ENCODE assay signal across 9 cellular contexts in genomic region chr7:34307540-34307939, GRCh38.
"Had no signal": no experiment of that assay in that cellular context is flagged by ENCODE, and none has a peak within 500 bp of the region (broad histone marks: within the 10 kb centered on the region; RNA-seq: fewer than 3 reads in every experiment).

No MANE protein-coding gene starts in this region.

- H3K4me3 Mint-ChIP-seq: HFFc6, IgD-negative memory B cell had no signal

- H3K4me1 ChIP-seq: HAP-1 had no signal

- H3K27ac ChIP-seq: GM23248, HL-60 had no signal

- H3K4me3 ChIP-seq: GM23248, HAP-1 had no signal

- H3K36me3 Mint-ChIP-seq: IgD-negative memory B cell had no signal

- H3K36me3 ChIP-seq: HAP-1 had no signal

- H3K27ac Mint-ChIP-seq: HFFc6, IgD-negative memory B cell had no signal

- ATAC-seq: HCT116, HepG2 had no signal

- H3K4me1 Mint-ChIP-seq: IgD-negative memory B cell had no signal

- H3K9me3 ChIP-seq: HAP-1 had no signal

- H3K27me3 Mint-ChIP-seq: IgD-negative memory B cell had no signal

- FAIRE-seq: HepG2 had no signal

- DNase-seq: GM23248, GOT3, H7, HFFc6 had no signal
